In the genomic region with DNA sequence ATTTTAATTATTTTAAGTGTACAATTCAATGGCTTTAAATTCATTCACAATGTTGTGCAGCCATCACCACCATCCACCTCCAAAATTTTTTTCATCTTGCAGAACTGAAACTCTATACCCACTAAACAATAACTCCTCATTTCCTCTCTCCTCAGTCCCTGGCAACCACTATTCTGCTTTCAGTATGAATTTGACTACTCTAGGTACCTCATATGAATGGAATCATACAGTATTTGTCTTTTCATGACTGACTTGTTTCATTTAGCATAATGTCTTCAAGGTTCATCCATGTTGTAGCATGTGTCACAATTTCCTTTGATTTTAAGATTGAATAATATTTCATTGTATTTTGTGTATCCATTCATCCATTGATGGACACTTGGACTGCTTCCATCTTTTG, we compare ENCODE assay signal across 10 cellular contexts. TPM values are rescaled to one million over a fixed set of nuclear protein-coding genes. Genes with fewer than 3 reads are reported as not detected.
DNase-seq lines count a peak whose midpoint lies in the region; ATAC-seq lines count a peak whose summit lies in the region.
"Had no signal": no experiment of that assay in that cellular context is flagged by ENCODE, and none has a peak within 500 bp of the region (broad histone marks: within the 10 kb centered on the region; RNA-seq: fewer than 3 reads in every experiment).

No MANE protein-coding gene starts in this region.

- no peak overlapping the region for H3K4me3 Mint-ChIP-seq in activated naive CD4-positive, alpha-beta T cell treated with anti-CD3 and anti-CD28 coated beads, Interleukin-2, amount 10 ng/mL, durations not matched to agents 7 days and 5 days
- H3K4me3 Mint-ChIP-seq in stimulated activated memory B cell treated with anti-CD40 and anti-IgM and Interleukin-4, amounts not matched to agents 10 μg/mL and 1 μg/mL and 100 μg/mL, for 72 hours = no peak overlapping the region

- no peaks in the 10 kb centered on the region for H3K27me3 Mint-ChIP-seq in activated naive CD4-positive, alpha-beta T cell treated with anti-CD3 and anti-CD28 coated beads, Interleukin-2, amount 10 ng/mL, durations not matched to agents 7 days and 5 days
- H3K27me3 Mint-ChIP-seq in stimulated activated memory B cell treated with anti-CD40 and anti-IgM and Interleukin-4, amounts not matched to agents 10 μg/mL and 1 μg/mL and 100 μg/mL, for 72 hours = no peaks in the 10 kb centered on the region

- H3K27ac Mint-ChIP-seq in activated naive CD4-positive, alpha-beta T cell treated with anti-CD3 and anti-CD28 coated beads, Interleukin-2, amount 10 ng/mL, durations not matched to agents 7 days and 5 days = peak overlapping the region; percentile 50
- no peak overlapping the region for H3K27ac Mint-ChIP-seq in stimulated activated memory B cell treated with anti-CD40 and anti-IgM and Interleukin-4, amounts not matched to agents 10 μg/mL and 1 μg/mL and 100 μg/mL, for 72 hours

- peaks cover 22% of the 10 kb centered on the region for H3K4me1 Mint-ChIP-seq in activated naive CD4-positive, alpha-beta T cell treated with anti-CD3 and anti-CD28 coated beads, Interleukin-2, amount 10 ng/mL, durations not matched to agents 7 days and 5 days
- H3K4me1 Mint-ChIP-seq in stimulated activated memory B cell treated with anti-CD40 and anti-IgM and Interleukin-4, amounts not matched to agents 10 μg/mL and 1 μg/mL and 100 μg/mL, for 72 hours = no peaks in the 10 kb centered on the region

- intact Hi-C loops in posterior vena cava (cut with DNase I) = no loop called here

- peak; percentile 99 for ATAC-seq in HG02571 (IDR thresholded peaks at IDR 0.05; ENCODE audit: unreplicated experiment)
- ATAC-seq in HG03432 (IDR thresholded peaks at IDR 0.05; ENCODE audit: unreplicated experiment) = peak; percentile 100
- peak; percentile 90 for ATAC-seq in stimulated activated memory B cell treated with anti-CD40 and anti-IgM and Interleukin-4, amounts not matched to agents 10 μg/mL and 1 μg/mL and 100 μg/mL, for 72 hours

- CTCF ChIA-PET in activated naive CD4-positive, alpha-beta T cell treated with anti-CD3 and anti-CD28 coated beads, Interleukin-2, amount 10 ng/mL, durations not matched to agents 7 days and 5 days (lab: Charles Lee) = no interaction called here

- no peak for DNase-seq in activated naive CD4-positive, alpha-beta T cell treated with anti-CD3 and anti-CD28 coated beads, Interleukin-2, amount 10 ng/mL, durations not matched to agents 7 days and 5 days
- no peak for DNase-seq in activated naive CD4-positive, alpha-beta T cell treated with Interleukin-2 at 50 U/mL for 16 hours
- DNase-seq in COR-L47 (lab: John Stamatoyannopoulos, UW) (no peak), HUDEP-2 (lab: John Stamatoyannopoulos, UW; ENCODE audit: unreplicated experiment in 76 of 76) (no peak), posterior vena cava (ENCODE audit: low spot score) (no peak)
- DNase-seq: hippocampal formation, NCI-H69 had no signal

- H3K9me3 Mint-ChIP-seq in activated naive CD4-positive, alpha-beta T cell treated with anti-CD3 and anti-CD28 coated beads, Interleukin-2, amount 10 ng/mL, durations not matched to agents 7 days and 5 days = no peaks in the 10 kb centered on the region
- no peaks in the 10 kb centered on the region for H3K9me3 Mint-ChIP-seq in stimulated activated memory B cell treated with anti-CD40 and anti-IgM and Interleukin-4, amounts not matched to agents 10 μg/mL and 1 μg/mL and 100 μg/mL, for 72 hours

- peaks cover 43% of the 10 kb centered on the region for H3K36me3 Mint-ChIP-seq in activated naive CD4-positive, alpha-beta T cell treated with anti-CD3 and anti-CD28 coated beads, Interleukin-2, amount 10 ng/mL, durations not matched to agents 7 days and 5 days
- H3K36me3 Mint-ChIP-seq in stimulated activated memory B cell treated with anti-CD40 and anti-IgM and Interleukin-4, amounts not matched to agents 10 μg/mL and 1 μg/mL and 100 μg/mL, for 72 hours = no peaks in the 10 kb centered on the region

RNA-seq across cellular contexts. Expression of gene KIF4A, which starts 46.9 kb away (rescaled TPM):
- under 1 TPM; 0.10 to 0.37 TPM for total RNA-seq in posterior vena cava

RNA-seq across cellular contexts. Expression of gene PDZD11, which starts 47.0 kb away (rescaled TPM):
- total RNA-seq in posterior vena cava = 10 to 100 TPM; 22.9 to 27.0 TPM

RNA-seq across cellular contexts. Expression of gene RAB41, which starts 54.8 kb away (rescaled TPM):
- not detected for total RNA-seq in posterior vena cava
